Comparison of ENCODE assay signal across 16 cellular contexts in genomic region chr2:46160326-46160725, GRCh38.
A peak's percentile ranks its signal among the peaks of the same experiment; 100 is the strongest.
DNase-seq lines count a peak whose midpoint lies in the region; TF ChIP-seq lines count a peak whose summit lies in the region.
"Had no signal": no experiment of that assay in that cellular context is flagged by ENCODE, and none has a peak within 500 bp of the region (broad histone marks: within the 10 kb centered on the region; RNA-seq: fewer than 3 reads in every experiment).

No MANE protein-coding gene starts in this region.

- no peak overlapping the region for H2BK12ac ChIP-seq in neuronal stem cell (ENCODE audit: low read length)

- peak; percentile 38 for DNase-seq in islet precursor cell
- no peak for DNase-seq in neuronal stem cell (ENCODE audit: low spot score)
- DNase-seq in neural progenitor cell (ENCODE audit: low spot score) = no peak
- DNase-seq in nephron progenitor cell = no peak
- no peak for DNase-seq in NCI-H446 treated with DMSO at 0.1 percent for 48 hours (lab: John Stamatoyannopoulos, UW)
- DNase-seq: C1 segment of cervical spinal cord; Calu3; CD4-positive, alpha-beta memory T cell; COR-L47; DMS53; DMS79 treated with DMSO at 0.1 percent for 48 hours; GF-D8; GM23248; H7; HCEC 1CT had no signal

- TF ChIP-seq CTCF in neural progenitor cell (IDR thresholded peaks at IDR 0.05) = no peak
- TF ChIP-seq CTCF in nephron progenitor cell (IDR thresholded peaks at IDR 0.05) = no peak

- H3K4me1 ChIP-seq in neuronal stem cell (ENCODE audit: control insufficient read depth in 2 of 2, insufficient read depth in 1 of 2, low read depth in 1 of 2, low read length in 2 of 2) (peaks cover 0 to 9% of the 10 kb centered on the region in 2 donors), neural progenitor cell (no peaks in the 10 kb centered on the region)

- no peak overlapping the region for H4K8ac ChIP-seq in neuronal stem cell (ENCODE audit: low read depth, low read length)

- no peak overlapping the region for H2BK15ac ChIP-seq in neuronal stem cell (ENCODE audit: low read length)

- no peak overlapping the region for H2BK120ac ChIP-seq in neuronal stem cell (ENCODE audit: low read depth, low read length)

- H3K9ac ChIP-seq in neuronal stem cell (ENCODE audit: low read depth, low read length, poor library complexity) (no peak overlapping the region), neural progenitor cell (no peak overlapping the region)
- H3K9ac ChIP-seq: GM23248 had no signal

- WGBS in neuronal stem cell (ENCODE audit: extremely low coverage in 2 of 2, insufficient read length in 2 of 2, insufficient replicate concordance in 1 of 2), 2 donors = no CpG with 5 or more reads among the region's 6 CpGs

- H3K27ac ChIP-seq in KOPT-K1 (ENCODE audit: low read depth, low read length, poor library complexity, severe bottlenecking) (peak overlapping the region; percentile 57), neuronal stem cell (replicated peaks; ENCODE audit: low read length) (no peak overlapping the region), neural progenitor cell (no peak overlapping the region)
- H3K27ac ChIP-seq: GM23248 had no signal

- no peaks in the 10 kb centered on the region for H3F3A ChIP-seq in neural progenitor cell (ENCODE audit: low read depth)

- H2AFZ ChIP-seq in neuronal stem cell (ENCODE audit: low read length) (no peak overlapping the region), neural progenitor cell (replicated peaks) (no peak overlapping the region)
- H2AFZ ChIP-seq: GM23248 had no signal

- H3K27me3 Mint-ChIP-seq in neural progenitor cell (ENCODE audit: insufficient read depth, low read depth) (peaks cover 2% of the 10 kb centered on the region), nephron progenitor cell (ENCODE audit: low read depth, poor library complexity) (peaks cover 12% of the 10 kb centered on the region)
- H3K27me3 Mint-ChIP-seq: CD4-positive, alpha-beta memory T cell had no signal

- H3K4me2 ChIP-seq in neuronal stem cell (ENCODE audit: insufficient read depth, low read length, poor library complexity, severe bottlenecking) = no peak overlapping the region
- H3K4me2 ChIP-seq in neural progenitor cell = no peak overlapping the region

- no peak overlapping the region for H3K18ac ChIP-seq in neuronal stem cell (ENCODE audit: low read length)

- H3K79me1 ChIP-seq in neuronal stem cell (ENCODE audit: low read depth, low read length) = no peaks in the 10 kb centered on the region

- H3K27me3 ChIP-seq in neuronal stem cell (ENCODE audit: control insufficient read depth in 3 of 3, insufficient read depth in 3 of 3, low read depth in 1 of 3, low read length in 3 of 3) (no peaks in the 10 kb centered on the region), neural progenitor cell (no peaks in the 10 kb centered on the region)

- H4K91ac ChIP-seq in neuronal stem cell (ENCODE audit: low read depth, low read length, poor library complexity) = no peak overlapping the region

- H3K4me3 Mint-ChIP-seq in neural progenitor cell (no peak overlapping the region), nephron progenitor cell (no peak overlapping the region)
- H3K4me3 Mint-ChIP-seq: CD4-positive, alpha-beta memory T cell had no signal

- H3K4ac ChIP-seq in neuronal stem cell (ENCODE audit: low read length) = no peak overlapping the region

- H3K36me3 ChIP-seq in KOPT-K1 (ENCODE audit: insufficient read depth, low read length) (peaks cover 99% of the 10 kb centered on the region), neuronal stem cell (replicated peaks in 1 of 2; ENCODE audit: control insufficient read depth in 2 of 2, insufficient read depth in 2 of 2, low read length in 2 of 2) (no peaks in the 10 kb centered on the region), neural progenitor cell (no peaks in the 10 kb centered on the region)

- H3K9me3 ChIP-seq in KOPT-K1 (ENCODE audit: insufficient read depth, low read length, poor library complexity, severe bottlenecking) (no peaks in the 10 kb centered on the region), neuronal stem cell (replicated peaks in 1 of 2; ENCODE audit: control insufficient read depth in 2 of 2, insufficient read depth in 1 of 2, low read depth in 1 of 2, low read length in 2 of 2) (no peaks in the 10 kb centered on the region), neural progenitor cell (ENCODE audit: low read depth) (no peaks in the 10 kb centered on the region)

- H3K4me1 Mint-ChIP-seq in neural progenitor cell (peaks cover 11% of the 10 kb centered on the region), nephron progenitor cell (peaks cover 40% of the 10 kb centered on the region)
- H3K4me1 Mint-ChIP-seq: CD4-positive, alpha-beta memory T cell had no signal

- H3K79me2 ChIP-seq in neural progenitor cell (ENCODE audit: low read depth) = no peaks in the 10 kb centered on the region

- no peaks in the 10 kb centered on the region for H4K20me1 ChIP-seq in neural progenitor cell (ENCODE audit: low read depth)

- H3K23ac ChIP-seq in neuronal stem cell (ENCODE audit: low read depth, low read length, poor library complexity) = no peak overlapping the region

- H3K4me3 ChIP-seq in neuronal stem cell (ENCODE audit: low read length in 2 of 2) (no peak overlapping the region), neural progenitor cell (no peak overlapping the region)
- H3K4me3 ChIP-seq: GM23248 had no signal

- no peak overlapping the region for H2BK5ac ChIP-seq in neuronal stem cell (ENCODE audit: low read length)

- H3K27ac Mint-ChIP-seq in neural progenitor cell (no peak overlapping the region), nephron progenitor cell (no peak overlapping the region)
- H3K27ac Mint-ChIP-seq: CD4-positive, alpha-beta memory T cell had no signal

- H3K36me3 Mint-ChIP-seq in neural progenitor cell (no peaks in the 10 kb centered on the region), nephron progenitor cell (ENCODE audit: low read depth) (no peaks in the 10 kb centered on the region)

- peak overlapping the region; percentile 4 for H3K14ac ChIP-seq in neuronal stem cell (ENCODE audit: low read length)

- H3K9me3 Mint-ChIP-seq in neural progenitor cell = no peaks in the 10 kb centered on the region
- H3K9me3 Mint-ChIP-seq in nephron progenitor cell = no peaks in the 10 kb centered on the region
- H3K9me3 Mint-ChIP-seq: CD4-positive, alpha-beta memory T cell had no signal

- no peak overlapping the region for H2AK5ac ChIP-seq in neuronal stem cell (ENCODE audit: low read depth, low read length)
